ENCODE assay signal across 22 cellular contexts in the genomic region with DNA sequence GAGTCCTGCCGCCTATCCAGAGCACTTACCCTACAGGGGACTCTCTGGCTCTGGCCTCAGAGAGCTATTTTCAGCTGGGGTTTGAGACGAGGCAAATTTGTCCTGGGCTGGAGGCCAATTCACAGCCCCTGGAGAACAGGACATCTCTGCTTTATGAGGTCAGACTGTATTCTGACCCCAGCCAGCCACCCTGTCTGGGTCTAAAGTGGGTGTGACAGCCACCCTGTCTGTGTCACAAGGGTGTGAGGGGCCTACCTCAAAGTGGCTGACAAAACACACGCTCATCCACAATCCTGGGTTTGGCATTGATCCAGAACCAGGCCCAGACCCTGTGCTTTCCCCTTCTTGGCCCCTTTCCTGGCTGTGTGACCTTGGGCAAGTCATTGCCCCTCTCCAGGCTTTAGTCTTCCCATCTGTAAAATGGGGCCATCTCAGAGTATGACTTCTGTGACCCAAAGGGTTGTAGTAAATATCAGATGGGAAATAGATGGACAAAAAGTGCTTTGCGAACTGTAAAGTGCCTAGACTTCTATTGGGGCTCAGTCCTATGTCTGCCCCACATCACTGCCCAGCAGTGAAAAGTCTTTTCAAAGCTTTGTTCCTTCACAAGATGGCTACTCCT. TPM values are rescaled to one million over a fixed set of nuclear protein-coding genes. Genes with fewer than 3 reads are reported as not detected.
DNase-seq lines count a peak whose midpoint lies in the region; ATAC-seq and TF ChIP-seq lines count a peak whose summit lies in the region.
"Had no signal": no experiment of that assay in that cellular context is flagged by ENCODE, and none has a peak within 500 bp of the region (broad histone marks: within the 10 kb centered on the region; RNA-seq: fewer than 3 reads in every experiment).

No MANE protein-coding gene starts in this region.

- 87% methylated on average over 2 of the region's 4 CpGs for WGBS in SK-N-SH (ENCODE audit: low lambda C conversion rate)
- 68 to 94% methylated on average over 1 to 4 of the region's 4 CpGs for WGBS in upper lobe of left lung, 2 donors

- H2AFZ ChIP-seq in SK-N-SH (ENCODE audit: low read depth), result no peak overlapping the region

- TF ChIP-seq POLR2A in upper lobe of left lung (IDR thresholded peaks at IDR 0.05), result no peak

- POLR2A ChIA-PET in SK-N-SH (lab: Yijun Ruan, JAX), result no interaction called here

- CTCF ChIA-PET in SK-N-SH (lab: Yijun Ruan, JAX), result interaction anchor here (0.9 to 9.4 kb wide), 4 partner anchors 9 to 216 kb away, joined by 3 to 95 read pairs (median 4); no protein-coding TSS in a partner anchor

- intact Hi-C loops in cardiac septum (cut with DNase I), result no loop called here

- H3K9ac ChIP-seq in SK-N-SH, result no peak overlapping the region

- ATAC-seq in SK-N-SH treated with all-trans-retinoic acid at 6 μM for 48 hours (no peak), upper lobe of left lung (ENCODE audit: low FRiP score in 2 of 2) (peak; percentile 35 to 73), GM21723 (IDR thresholded peaks at IDR 0.05; ENCODE audit: unreplicated experiment) (no peak)
- ATAC-seq: naive thymus-derived CD4-positive, alpha-beta T cell had no signal

- no peaks in the 10 kb centered on the region for H4K20me1 ChIP-seq in SK-N-SH (ENCODE audit: insufficient read depth)

- peaks cover 4% of the 10 kb centered on the region for H3F3A ChIP-seq in SK-N-SH (replicated peaks; ENCODE audit: insufficient read depth)

- H3K4me1 ChIP-seq in SK-N-SH (ENCODE audit: control insufficient read depth in 1 of 2, insufficient read depth in 2 of 2, low read depth in 1 of 2, low read length in 1 of 2) (peaks cover 5 to 22% of the 10 kb centered on the region in 2 experiments; a peak in 3 of 4 replicates), upper lobe of left lung (no peaks in the 10 kb centered on the region)

- H3K27me3 ChIP-seq in SK-N-SH (ENCODE audit: insufficient read depth) (no peaks in the 10 kb centered on the region), upper lobe of left lung (no peaks in the 10 kb centered on the region)
- H3K27me3 ChIP-seq: foreskin keratinocyte, ovary, testis had no signal

- H3K36me3 ChIP-seq in SK-N-SH (replicated peaks in 1 of 2; ENCODE audit: control insufficient read depth in 1 of 2, insufficient read depth in 2 of 2, low read length in 1 of 2) (no peaks in the 10 kb centered on the region), upper lobe of left lung (no peaks in the 10 kb centered on the region)
- H3K36me3 ChIP-seq: ovary had no signal

- H3K27ac ChIP-seq in SK-N-SH (ENCODE audit: low read depth in 2 of 2, low read length in 1 of 2) (0 out of 4 replicates have a peak overlapping the region, but pooled peaks of 1 of the 2 experiments have one; percentile 18), upper lobe of left lung (no peak overlapping the region)
- H3K27ac ChIP-seq: 22Rv1, foreskin keratinocyte, ovary, testis had no signal

- H3K4me2 ChIP-seq in SK-N-SH, result no peak overlapping the region

- H3K9me3 ChIP-seq in SK-N-SH (no peaks in the 10 kb centered on the region), upper lobe of left lung (no peaks in the 10 kb centered on the region)
- H3K9me3 ChIP-seq: ovary, testis had no signal

- TF ChIP-seq CTCF in SK-N-SH (IDR thresholded peaks at IDR 0.05), result no peak
- TF ChIP-seq CTCF in upper lobe of left lung (IDR thresholded peaks at IDR 0.05), result no peak

- TF ChIP-seq EP300 in SK-N-SH (IDR thresholded peaks at IDR 0.05; ENCODE audit: borderline replicate concordance in 1 of 2, low read depth in 1 of 2, low read length in 1 of 2), result no peak
- peak in 2 of 4 donors; percentile 10 to 58 for TF ChIP-seq EP300 in upper lobe of left lung (IDR thresholded peaks at IDR 0.05)

- H3K9me2 ChIP-seq in SK-N-SH, result no peaks in the 10 kb centered on the region

- DNase-seq in SK-N-SH (no peak), cardiac septum (ENCODE audit: low spot score) (peak; percentile 76), mesenteric fat pad (ENCODE audit: low spot score) (peak; percentile 64), upper lobe of left lung (no peak), NCI-H774 (lab: John Stamatoyannopoulos, UW) (no peak), Ammon's horn (ENCODE audit: low spot score) (no peak)
- DNase-seq: activated CD4-positive, CD25-positive, alpha-beta regulatory T cell treated with anti-CD3 and anti-CD28 coated beads, Interleukin-2, amount 50 U/mL, for 72 hours; activated naive CD4-positive, alpha-beta T cell treated with anti-CD3 and anti-CD28 coated beads, Interleukin-2, amount 50 U/mL, for 16 hours; activated T-cell treated with anti-CD3 and anti-CD28 coated beads, Interleukin-2, amount 50 U/mL, for 1 hour; AML-193; DMS79 treated with DMSO at 0.1 percent for 48 hours; erythroblast; foreskin keratinocyte; naive thymus-derived CD4-positive, alpha-beta T cell; NCI-H187 treated with DMSO at 0.1 percent for 48 hours; NCI-H2227 treated with DMSO at 0.1 percent for 48 hours; NCI-H82; testis had no signal

- no peak for TF ChIP-seq RAD21 in SK-N-SH (IDR thresholded peaks at IDR 0.05; ENCODE audit: low read length)

- H3K79me2 ChIP-seq in SK-N-SH (ENCODE audit: insufficient read depth), result no peaks in the 10 kb centered on the region

- H3K4me3 ChIP-seq in SK-N-SH (ENCODE audit: low read depth in 2 of 2, low read length in 1 of 2) (no peak overlapping the region), upper lobe of left lung (no peak overlapping the region)
- H3K4me3 ChIP-seq: ovary, testis had no signal

TF ChIP-seq in SK-N-SH, 30 proteins besides CTCF, POLR2A, EP300 and RAD21:
- TF ChIP-seq JUND (IDR thresholded peaks at IDR 0.05) (no peak), GATA2 (CRISPR knock-in tag; IDR thresholded peaks at IDR 0.05) (no peak), NFIC (IDR thresholded peaks at IDR 0.05; ENCODE audit: borderline replicate concordance) (peak; percentile 62)
TF ChIP-seq in SK-N-SH: peak in this region for 1.

TF ChIP-seq in SK-N-SH treated with all-trans-retinoic acid at 6 μM for 48 hours, 23 proteins besides CTCF, POLR2A, EP300 and RAD21 (continues in another document):
- TF ChIP-seq ZNF70 (CRISPR knock-in tag; IDR thresholded peaks at IDR 0.05), result no peak
- TF ChIP-seq, protein P1, sequence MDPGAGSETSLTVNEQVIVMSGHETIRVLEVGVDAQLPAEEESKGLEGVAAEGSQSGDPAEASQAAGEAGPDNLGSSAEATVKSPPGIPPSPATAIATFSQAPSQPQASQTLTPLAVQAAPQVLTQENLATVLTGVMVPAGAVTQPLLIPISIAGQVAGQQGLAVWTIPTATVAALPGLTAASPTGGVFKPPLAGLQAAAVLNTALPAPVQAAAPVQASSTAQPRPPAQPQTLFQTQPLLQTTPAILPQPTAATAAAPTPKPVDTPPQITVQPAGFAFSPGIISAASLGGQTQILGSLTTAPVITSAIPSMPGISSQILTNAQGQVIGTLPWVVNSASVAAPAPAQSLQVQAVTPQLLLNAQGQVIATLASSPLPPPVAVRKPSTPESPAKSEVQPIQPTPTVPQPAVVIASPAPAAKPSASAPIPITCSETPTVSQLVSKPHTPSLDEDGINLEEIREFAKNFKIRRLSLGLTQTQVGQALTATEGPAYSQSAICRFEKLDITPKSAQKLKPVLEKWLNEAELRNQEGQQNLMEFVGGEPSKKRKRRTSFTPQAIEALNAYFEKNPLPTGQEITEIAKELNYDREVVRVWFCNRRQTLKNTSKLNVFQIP (CRISPR knock-in tag; IDR thresholded peaks at IDR 0.05; ENCODE audit: borderline replicate concordance, low read depth), result no peak
- TF ChIP-seq ZNF8 (CRISPR knock-in tag; IDR thresholded peaks at IDR 0.05), result no peak
- no peak for TF ChIP-seq TOX (CRISPR knock-in tag; IDR thresholded peaks at IDR 0.05; ENCODE audit: borderline replicate concordance)
- TF ChIP-seq, protein P2, sequence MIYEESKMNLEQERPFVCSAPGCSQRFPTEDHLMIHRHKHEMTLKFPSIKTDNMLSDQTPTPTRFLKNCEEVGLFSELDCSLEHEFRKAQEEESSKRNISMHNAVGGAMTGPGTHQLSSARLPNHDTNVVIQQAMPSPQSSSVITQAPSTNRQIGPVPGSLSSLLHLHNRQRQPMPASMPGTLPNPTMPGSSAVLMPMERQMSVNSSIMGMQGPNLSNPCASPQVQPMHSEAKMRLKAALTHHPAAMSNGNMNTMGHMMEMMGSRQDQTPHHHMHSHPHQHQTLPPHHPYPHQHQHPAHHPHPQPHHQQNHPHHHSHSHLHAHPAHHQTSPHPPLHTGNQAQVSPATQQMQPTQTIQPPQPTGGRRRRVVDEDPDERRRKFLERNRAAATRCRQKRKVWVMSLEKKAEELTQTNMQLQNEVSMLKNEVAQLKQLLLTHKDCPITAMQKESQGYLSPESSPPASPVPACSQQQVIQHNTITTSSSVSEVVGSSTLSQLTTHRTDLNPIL (CRISPR knock-in tag; IDR thresholded peaks at IDR 0.05; ENCODE audit: low read depth), result no peak
- TF ChIP-seq, protein P3, sequence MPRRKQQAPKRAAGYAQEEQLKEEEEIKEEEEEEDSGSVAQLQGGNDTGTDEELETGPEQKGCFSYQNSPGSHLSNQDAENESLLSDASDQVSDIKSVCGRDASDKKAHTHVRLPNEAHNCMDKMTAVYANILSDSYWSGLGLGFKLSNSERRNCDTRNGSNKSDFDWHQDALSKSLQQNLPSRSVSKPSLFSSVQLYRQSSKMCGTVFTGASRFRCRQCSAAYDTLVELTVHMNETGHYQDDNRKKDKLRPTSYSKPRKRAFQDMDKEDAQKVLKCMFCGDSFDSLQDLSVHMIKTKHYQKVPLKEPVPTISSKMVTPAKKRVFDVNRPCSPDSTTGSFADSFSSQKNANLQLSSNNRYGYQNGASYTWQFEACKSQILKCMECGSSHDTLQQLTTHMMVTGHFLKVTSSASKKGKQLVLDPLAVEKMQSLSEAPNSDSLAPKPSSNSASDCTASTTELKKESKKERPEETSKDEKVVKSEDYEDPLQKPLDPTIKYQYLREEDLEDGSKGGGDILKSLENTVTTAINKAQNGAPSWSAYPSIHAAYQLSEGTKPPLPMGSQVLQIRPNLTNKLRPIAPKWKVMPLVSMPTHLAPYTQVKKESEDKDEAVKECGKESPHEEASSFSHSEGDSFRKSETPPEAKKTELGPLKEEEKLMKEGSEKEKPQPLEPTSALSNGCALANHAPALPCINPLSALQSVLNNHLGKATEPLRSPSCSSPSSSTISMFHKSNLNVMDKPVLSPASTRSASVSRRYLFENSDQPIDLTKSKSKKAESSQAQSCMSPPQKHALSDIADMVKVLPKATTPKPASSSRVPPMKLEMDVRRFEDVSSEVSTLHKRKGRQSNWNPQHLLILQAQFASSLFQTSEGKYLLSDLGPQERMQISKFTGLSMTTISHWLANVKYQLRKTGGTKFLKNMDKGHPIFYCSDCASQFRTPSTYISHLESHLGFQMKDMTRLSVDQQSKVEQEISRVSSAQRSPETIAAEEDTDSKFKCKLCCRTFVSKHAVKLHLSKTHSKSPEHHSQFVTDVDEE (CRISPR knock-in tag; IDR thresholded peaks at IDR 0.05), result no peak

RNA-seq across cellular contexts. Expression of a gene that starts 44.1 kb away (rescaled TPM):
- polyA plus RNA-seq in SK-N-SH (2012; rRNA removed), result 548 and 676 TPM in 2 replicates
- 278 and 460 TPM in 2 replicates for polyA plus RNA-seq in SK-N-SH (2012; cell fraction: cytosol; rRNA removed)
- polyA plus RNA-seq in SK-N-SH (2012; cell fraction: nucleus; rRNA removed), result 675 and 717 TPM in 2 replicates
- total RNA-seq in cardiac septum, result 792 TPM
- 131 TPM for total RNA-seq in mesenteric fat pad
- total RNA-seq in upper lobe of left lung, result 100 to 1,000 TPM in 5 of 6 donors, 10 to 100 TPM in 1; 98.7 to 469 (median 290) TPM
- polyA plus RNA-seq: naive thymus-derived CD4-positive, alpha-beta T cell had no signal

RNA-seq across cellular contexts. Expression of a gene that starts 51.4 kb away (rescaled TPM):
- 0.44 and 0.54 TPM in 2 replicates for polyA plus RNA-seq in SK-N-SH (2012; rRNA removed)
- polyA plus RNA-seq in SK-N-SH (2012; cell fraction: cytosol; rRNA removed), result 0.26 and 0.41 TPM in 2 replicates
- polyA plus RNA-seq in SK-N-SH (2012; cell fraction: nucleus; rRNA removed), result 1.5 TPM in 2 replicates
- total RNA-seq in cardiac septum (7.0 TPM), mesenteric fat pad (5.6 TPM), upper lobe of left lung (1 to 10 TPM in 3 of 6 donors, under 1 TPM in 3; 0.15 to 3.1 (median 1.4) TPM)
- total RNA-seq: naive thymus-derived CD4-positive, alpha-beta T cell had no signal
- polyA plus RNA-seq: naive thymus-derived CD4-positive, alpha-beta T cell had no signal

Comparison
In these comparisons a context has a peak if more than half of its experiments do, and no peak if none do; other contexts are left out.
1. DNase-seq: peak in cardiac septum (single experiment) and mesenteric fat pad (single experiment); none in SK-N-SH (single experiment), upper lobe of left lung (0 of 2), NCI-H774 (single experiment) and Ammon's horn (single experiment).
2. ATAC-seq: peak in upper lobe of left lung (2 of 2); none in SK-N-SH treated with all-trans-retinoic acid at 6 μM for 48 hours (single experiment) and GM21723 (single experiment).